8 cellular contexts compared by ENCODE assay signal in genomic region chr1:59007820-59008598, GRCh38.
DNase-seq lines count a peak whose midpoint lies in the region; ATAC-seq and TF ChIP-seq lines count a peak whose summit lies in the region.

No MANE protein-coding gene starts in this region.

- H3K4me3 Mint-ChIP-seq in neural progenitor cell = no peak overlapping the region

- TF ChIP-seq CTCF in AG04450 (IDR thresholded peaks at IDR 0.05; ENCODE audit: low read depth, low read length) = no peak
- TF ChIP-seq CTCF in KMS-11 (conservative IDR thresholded peaks at IDR 0.05; ENCODE audit: low read depth, low read length) = no peak
- no peak for TF ChIP-seq CTCF in fibroblast of lung (conservative IDR thresholded peaks at IDR 0.05 in 1 of 2, IDR thresholded peaks at IDR 0.05 in 1 of 2; ENCODE audit: low read depth in 1 of 2, low read length in 2 of 2)
- TF ChIP-seq CTCF in neural progenitor cell (IDR thresholded peaks at IDR 0.05) = no peak

- H3K27ac ChIP-seq in AG04450 (ENCODE audit: low read depth, low read length) = peak overlapping the region; percentile 47
- peak overlapping the region; percentile 45; the same call in 1 of the 2 replicates for H3K27ac ChIP-seq in KMS-11
- H3K27ac ChIP-seq in fibroblast of lung (ENCODE audit: insufficient read depth, low read length) = no peak overlapping the region
- H3K27ac ChIP-seq in neural progenitor cell = no peak overlapping the region

- no peaks in the 10 kb centered on the region for H4K20me1 ChIP-seq in KMS-11 (ENCODE audit: insufficient read depth)
- H4K20me1 ChIP-seq in fibroblast of lung (ENCODE audit: control insufficient read depth, extremely low read depth, insufficient read depth, low read length) = no peaks in the 10 kb centered on the region
- no peaks in the 10 kb centered on the region for H4K20me1 ChIP-seq in neural progenitor cell (ENCODE audit: low read depth)

- H3K79me2 ChIP-seq in KMS-11 (ENCODE audit: insufficient read depth, low read depth) (no peaks in the 10 kb centered on the region), fibroblast of lung (ENCODE audit: control insufficient read depth, insufficient read depth, low read length) (no peaks in the 10 kb centered on the region), neural progenitor cell (ENCODE audit: low read depth) (no peaks in the 10 kb centered on the region)

- no peak overlapping the region for H3K27ac Mint-ChIP-seq in neural progenitor cell

- H3K4me1 ChIP-seq in KMS-11 (ENCODE audit: low read depth, poor library complexity, severe bottlenecking) (peaks cover 48% of the 10 kb centered on the region), fibroblast of lung (ENCODE audit: control insufficient read depth, extremely low read depth, insufficient read depth, low read length) (peaks cover 1% of the 10 kb centered on the region), neural progenitor cell (peaks cover 7% of the 10 kb centered on the region)

- H3F3A ChIP-seq in neural progenitor cell (ENCODE audit: low read depth) = peaks cover 8% of the 10 kb centered on the region

- H2AFZ ChIP-seq in KMS-11 (ENCODE audit: low read depth) (peak overlapping the region; percentile 33; the same call in 1 of the 2 replicates), fibroblast of lung (ENCODE audit: low read length) (peak overlapping the region; percentile 55), neural progenitor cell (replicated peaks) (no peak overlapping the region)

- H3K27me3 ChIP-seq in AG04450 (ENCODE audit: control insufficient read depth, insufficient read depth, low read length) = no peaks in the 10 kb centered on the region
- H3K27me3 ChIP-seq in KMS-11 (ENCODE audit: insufficient read depth, low read depth) = no peaks in the 10 kb centered on the region
- H3K27me3 ChIP-seq in fibroblast of lung (ENCODE audit: control insufficient read depth, insufficient read depth, low read length) = no peaks in the 10 kb centered on the region
- peaks cover 39% of the 10 kb centered on the region for H3K27me3 ChIP-seq in neural progenitor cell

- no peaks in the 10 kb centered on the region for H3K36me3 ChIP-seq in KMS-11 (ENCODE audit: insufficient read depth)
- no peaks in the 10 kb centered on the region for H3K36me3 ChIP-seq in fibroblast of lung (ENCODE audit: control insufficient read depth, insufficient read depth, low read length)
- no peaks in the 10 kb centered on the region for H3K36me3 ChIP-seq in neural progenitor cell

- H3K36me3 Mint-ChIP-seq in neural progenitor cell = no peaks in the 10 kb centered on the region

- H3K9ac ChIP-seq in KMS-11 (no peak overlapping the region), fibroblast of lung (ENCODE audit: insufficient read depth, low read length) (no peak overlapping the region), neural progenitor cell (no peak overlapping the region)

- POLR2A ChIA-PET in AG04450 (lab: Yijun Ruan, JAX) = no interaction called here

- H3K4me2 ChIP-seq in KMS-11 = peak overlapping the region; percentile 67
- H3K4me2 ChIP-seq in fibroblast of lung (ENCODE audit: extremely low read depth, insufficient read depth, low read length) = no peak overlapping the region
- no peak overlapping the region for H3K4me2 ChIP-seq in neural progenitor cell

- H3K9me3 ChIP-seq in AG04450 (ENCODE audit: control insufficient read depth, insufficient read depth, low read length) (no peaks in the 10 kb centered on the region), fibroblast of lung (ENCODE audit: control insufficient read depth, insufficient read depth, low read depth, low read length) (no peaks in the 10 kb centered on the region), neural progenitor cell (ENCODE audit: low read depth) (no peaks in the 10 kb centered on the region)

- CTCF ChIA-PET in AG04450 (lab: Charles Lee) = no interaction called here

- H3K4me1 Mint-ChIP-seq in neural progenitor cell = peaks cover 26% of the 10 kb centered on the region

- H3K4me3 ChIP-seq in AG04450 (ENCODE audit: low read depth, low read length) (no peak overlapping the region), KMS-11 (IDR thresholded peaks at IDR 0.05; ENCODE audit: insufficient read depth, low read depth, low read length) (no peak overlapping the region), fibroblast of lung (replicated peaks in 1 of 4; ENCODE audit: control extremely low read depth in 1 of 4, insufficient read depth in 1 of 4, low read depth in 3 of 4, low read length in 4 of 4) (no peak overlapping the region), neural progenitor cell (no peak overlapping the region)

- DNase-seq in AG04450 (ENCODE audit: low read depth, low spot score) (no peak), fibroblast of lung (ENCODE audit: low read depth in 2 of 2) (peak; percentile 43 to 81), UCSD-AML1 (lab: John Stamatoyannopoulos, UW; ENCODE audit: unreplicated experiment) (no peak), neural progenitor cell (ENCODE audit: low spot score) (no peak), Ammon's horn (ENCODE audit: low spot score) (no peak), COLO668 (lab: John Stamatoyannopoulos, UW; ENCODE audit: unreplicated experiment) (no peak)

- H3K27me3 Mint-ChIP-seq in neural progenitor cell (ENCODE audit: insufficient read depth, low read depth) = peaks cover 2% of the 10 kb centered on the region

- no peaks in the 10 kb centered on the region for H3K9me3 Mint-ChIP-seq in neural progenitor cell

- peak; percentile 46 for ATAC-seq in GM19463 (IDR thresholded peaks at IDR 0.05; ENCODE audit: unreplicated experiment)

Comparison
In these comparisons a context has a peak if more than half of its experiments do, and no peak if none do; other contexts are left out.
1. DNase-seq: peak in fibroblast of lung (2 of 2); none in AG04450 (single experiment), UCSD-AML1 (single experiment), neural progenitor cell (single experiment), Ammon's horn (single experiment) and COLO668 (single experiment).
2. H3K27ac ChIP-seq: peak in AG04450 (single experiment) and KMS-11 (single experiment); none in fibroblast of lung (single experiment) and neural progenitor cell (single experiment).